23 cellular contexts compared by ENCODE assay signal in the genomic region with DNA sequence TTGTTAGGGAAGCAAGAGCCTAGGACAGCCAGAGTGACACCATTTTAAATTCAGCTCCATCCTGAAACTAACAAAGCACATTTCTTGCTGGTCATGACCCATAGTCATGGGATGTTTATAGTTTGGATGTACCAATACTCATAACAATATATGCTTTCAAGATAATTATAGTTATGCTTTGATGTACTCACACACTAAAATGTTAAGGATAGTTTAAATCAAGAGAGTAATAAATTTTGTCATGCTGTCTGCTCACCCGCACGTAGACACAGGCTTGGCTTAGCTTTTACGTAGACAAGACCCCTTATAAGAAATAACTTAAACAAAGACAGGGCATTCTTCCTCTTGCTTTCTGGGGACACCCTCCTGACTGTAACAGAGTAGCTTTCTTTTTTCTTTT. TPM values are rescaled to one million over a fixed set of nuclear protein-coding genes. Genes with fewer than 3 reads are reported as not detected.
A peak's percentile ranks its signal among the peaks of the same experiment; 100 is the strongest.
DNase-seq lines count a peak whose midpoint lies in the region; ATAC-seq, FAIRE-seq and TF ChIP-seq lines count a peak whose summit lies in the region.
"Had no signal": no experiment of that assay in that cellular context is flagged by ENCODE, and none has a peak within 500 bp of the region (broad histone marks: within the 10 kb centered on the region; RNA-seq: fewer than 3 reads in every experiment).

No MANE protein-coding gene starts in this region.

- peak; percentile 11 for DNase-seq in NCI-H2227 (lab: John Stamatoyannopoulos, UW; ENCODE audit: unreplicated experiment)
- no peak for DNase-seq in K562 (ENCODE audit: extremely low read depth in 1 of 4, low spot score in 3 of 4)
- DNase-seq in mesothelial cell of epicardium (ENCODE audit: low spot score in 2 of 2, unreplicated experiment in 2 of 2), result no peak
- DNase-seq in stimulated activated CD4-positive, alpha-beta T cell treated with anti-CD3 and anti-CD28 coated beads, Interleukin-4, amount 100 ng/mL, for 4 hours, result no peak
- DNase-seq in stimulated activated CD4-positive, alpha-beta T cell treated with anti-CD3 and anti-CD28 coated beads, Interleukin-15, amount 100 ng/mL, for 24 hours, result no peak
- DNase-seq in C1 segment of cervical spinal cord (lab: John Stamatoyannopoulos, UW), result no peak
- DNase-seq: 8988T; ACHN; AML-193; BE2C; Caco-2; CD4-positive, alpha-beta memory T cell; DMS153; DND-41; GOT3; HFFc6 had no signal

- no peaks in the 10 kb centered on the region for H3K36me3 Mint-ChIP-seq in mesothelial cell of epicardium
- H3K36me3 Mint-ChIP-seq: CD4-positive, alpha-beta memory T cell had no signal

- peak overlapping the region; percentile 89 for H3K27ac Mint-ChIP-seq in mesothelial cell of epicardium
- H3K27ac Mint-ChIP-seq: CD4-positive, alpha-beta memory T cell; HFFc6 had no signal

- peaks cover 13 to 15% of the 10 kb centered on the region in 2 experiments; a peak in 4 of 5 replicates for H3K4me1 ChIP-seq in K562 (replicated peaks in 1 of 2; ENCODE audit: control insufficient read depth in 2 of 2, insufficient read depth in 2 of 2, low read length in 2 of 2)
- H3K4me1 ChIP-seq: HAP-1 had no signal

- no peak for TF ChIP-seq EP300 in K562 (IDR thresholded peaks at IDR 0.05; ENCODE audit: low read length)

- H3K27ac ChIP-seq in K562 (ENCODE audit: extremely low read depth, low read depth, low read length), result no peak overlapping the region
- H3K27ac ChIP-seq: A549; BLaER1 treated with 17β-estradiol and CSF1 and Interleukin-3, amounts not matched to agents 10 nM and 100 nM had no signal

- intact Hi-C loops in K562 (cut with micrococcal nuclease), result no loop called here

- no peaks in the 10 kb centered on the region for H3K27me3 ChIP-seq in K562 (ENCODE audit: control insufficient read depth in 2 of 2, insufficient read depth in 2 of 2, low read length in 2 of 2)
- H3K27me3 ChIP-seq: BE2C had no signal

- BruUV-seq in K562 (replicated peaks; lab: Mats Ljungman, UMichigan), result no TSS peak

- H3K4me1 Mint-ChIP-seq in mesothelial cell of epicardium, result peaks cover 46% of the 10 kb centered on the region

- FAIRE-seq in K562 (lab: Jason Lieb, UNC), result no peak
- FAIRE-seq: A549, G401.6, GM12892, H54 had no signal

- H3K4me2 ChIP-seq in K562 (ENCODE audit: insufficient read depth, low read length), result no peak overlapping the region
- H3K4me2 ChIP-seq: A549; BLaER1 treated with 17β-estradiol and CSF1 and Interleukin-3, amounts not matched to agents 10 nM and 100 nM had no signal

- H2AFZ ChIP-seq in K562 (ENCODE audit: low read depth, low read length), result peak overlapping the region; percentile 60; the same call in 1 of the 2 replicates

- no peaks in the 10 kb centered on the region for H3K79me2 ChIP-seq in K562 (ENCODE audit: control insufficient read depth, insufficient read depth, low read length)

- H4K20me1 ChIP-seq in K562 (replicated peaks; ENCODE audit: control insufficient read depth, insufficient read depth, low read length), result no peaks in the 10 kb centered on the region

- no peak overlapping the region for H3K9ac ChIP-seq in K562 (ENCODE audit: insufficient read depth in 1 of 2, low read depth in 2 of 2, low read length in 2 of 2)
- H3K9ac ChIP-seq: BLaER1 treated with 17β-estradiol and CSF1 and Interleukin-3, amounts not matched to agents 10 nM and 100 nM had no signal

- no peak overlapping the region for H3K4me3 ChIP-seq in K562
- H3K4me3 ChIP-seq: A549; BLaER1 treated with 17β-estradiol and CSF1 and Interleukin-3, amounts not matched to agents 10 nM and 100 nM; HAP-1 had no signal

- no peak overlapping the region for H3K4me3 Mint-ChIP-seq in mesothelial cell of epicardium
- H3K4me3 Mint-ChIP-seq: CD4-positive, alpha-beta memory T cell; HFFc6 had no signal

- no peak for TF ChIP-seq POLR2A in K562 (conservative IDR thresholded peaks at IDR 0.05)

- H3K9me3 ChIP-seq in K562 (replicated peaks; ENCODE audit: control insufficient read depth, insufficient read depth, low read depth, low read length), result no peaks in the 10 kb centered on the region
- H3K9me3 ChIP-seq: A549; BE2C; BLaER1 treated with 17β-estradiol and CSF1 and Interleukin-3, amounts not matched to agents 10 nM and 100 nM; Caco-2; HAP-1 had no signal

- ATAC-seq in K562, result no peak
- ATAC-seq in HG03521 (IDR thresholded peaks at IDR 0.05; ENCODE audit: unreplicated experiment), result no peak
- ATAC-seq: A549 had no signal

- CTCF ChIA-PET in K562 (lab: Yijun Ruan, JAX; ENCODE audit: low intra/inter-chr PET ratio), result no interaction called here

- TF ChIP-seq CTCF in K562 (IDR thresholded peaks at IDR 0.05 in 2 of 3, conservative IDR thresholded peaks at IDR 0.05 in 1 of 3; ENCODE audit: insufficient read depth in 2 of 3, low read depth in 1 of 3, low read length in 3 of 3) (no peak), mesothelial cell of epicardium (IDR thresholded peaks at IDR 0.05; ENCODE audit: unreplicated experiment) (no peak)

- in situ Hi-C loops in K562 (cut with MboI), result no loop called here

- H3K9me1 ChIP-seq in K562 (ENCODE audit: control insufficient read depth, insufficient read depth, low read length), result no peaks in the 10 kb centered on the region

- no peaks in the 10 kb centered on the region for H3K9me3 Mint-ChIP-seq in mesothelial cell of epicardium
- H3K9me3 Mint-ChIP-seq: CD4-positive, alpha-beta memory T cell; HFFc6 had no signal

- POLR2A ChIA-PET in K562 (lab: Yijun Ruan, JAX), result interaction anchor here (0.8 to 1.3 kb wide), 5 partner anchors 9 to 18 kb away, joined by 3 to 5 read pairs (median 4); a partner anchor contains a TSS

- no peaks in the 10 kb centered on the region for H3K27me3 Mint-ChIP-seq in mesothelial cell of epicardium (ENCODE audit: low read depth)

- no peak for TF ChIP-seq RAD21 in K562 (CRISPR knock-in tag; conservative IDR thresholded peaks at IDR 0.05 in 1 of 2, IDR thresholded peaks at IDR 0.05 in 1 of 2)

- H3K36me3 ChIP-seq in K562 (ENCODE audit: control insufficient read depth, insufficient read depth, low read length), result no peaks in the 10 kb centered on the region
- H3K36me3 ChIP-seq: BE2C; BLaER1 treated with 17β-estradiol and CSF1 and Interleukin-3, amounts not matched to agents 10 nM and 100 nM; HAP-1 had no signal

- WGBS in K562 (ENCODE audit: insufficient coverage, low coverage, missing lambda C conversion rate), result 63% methylated on average over 3 of the region's 3 CpGs

TF ChIP-seq in K562, 482 proteins besides CTCF, POLR2A, EP300 and RAD21 (continues in another document):
- TF ChIP-seq, protein P1, sequence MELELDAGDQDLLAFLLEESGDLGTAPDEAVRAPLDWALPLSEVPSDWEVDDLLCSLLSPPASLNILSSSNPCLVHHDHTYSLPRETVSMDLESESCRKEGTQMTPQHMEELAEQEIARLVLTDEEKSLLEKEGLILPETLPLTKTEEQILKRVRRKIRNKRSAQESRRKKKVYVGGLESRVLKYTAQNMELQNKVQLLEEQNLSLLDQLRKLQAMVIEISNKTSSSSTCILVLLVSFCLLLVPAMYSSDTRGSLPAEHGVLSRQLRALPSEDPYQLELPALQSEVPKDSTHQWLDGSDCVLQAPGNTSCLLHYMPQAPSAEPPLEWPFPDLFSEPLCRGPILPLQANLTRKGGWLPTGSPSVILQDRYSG (tag; conservative IDR thresholded peaks at IDR 0.05; ENCODE audit: low read depth), result 0 out of 2 replicates have a peak, but pooled peaks have one; percentile 61
- TF ChIP-seq, protein P2, sequence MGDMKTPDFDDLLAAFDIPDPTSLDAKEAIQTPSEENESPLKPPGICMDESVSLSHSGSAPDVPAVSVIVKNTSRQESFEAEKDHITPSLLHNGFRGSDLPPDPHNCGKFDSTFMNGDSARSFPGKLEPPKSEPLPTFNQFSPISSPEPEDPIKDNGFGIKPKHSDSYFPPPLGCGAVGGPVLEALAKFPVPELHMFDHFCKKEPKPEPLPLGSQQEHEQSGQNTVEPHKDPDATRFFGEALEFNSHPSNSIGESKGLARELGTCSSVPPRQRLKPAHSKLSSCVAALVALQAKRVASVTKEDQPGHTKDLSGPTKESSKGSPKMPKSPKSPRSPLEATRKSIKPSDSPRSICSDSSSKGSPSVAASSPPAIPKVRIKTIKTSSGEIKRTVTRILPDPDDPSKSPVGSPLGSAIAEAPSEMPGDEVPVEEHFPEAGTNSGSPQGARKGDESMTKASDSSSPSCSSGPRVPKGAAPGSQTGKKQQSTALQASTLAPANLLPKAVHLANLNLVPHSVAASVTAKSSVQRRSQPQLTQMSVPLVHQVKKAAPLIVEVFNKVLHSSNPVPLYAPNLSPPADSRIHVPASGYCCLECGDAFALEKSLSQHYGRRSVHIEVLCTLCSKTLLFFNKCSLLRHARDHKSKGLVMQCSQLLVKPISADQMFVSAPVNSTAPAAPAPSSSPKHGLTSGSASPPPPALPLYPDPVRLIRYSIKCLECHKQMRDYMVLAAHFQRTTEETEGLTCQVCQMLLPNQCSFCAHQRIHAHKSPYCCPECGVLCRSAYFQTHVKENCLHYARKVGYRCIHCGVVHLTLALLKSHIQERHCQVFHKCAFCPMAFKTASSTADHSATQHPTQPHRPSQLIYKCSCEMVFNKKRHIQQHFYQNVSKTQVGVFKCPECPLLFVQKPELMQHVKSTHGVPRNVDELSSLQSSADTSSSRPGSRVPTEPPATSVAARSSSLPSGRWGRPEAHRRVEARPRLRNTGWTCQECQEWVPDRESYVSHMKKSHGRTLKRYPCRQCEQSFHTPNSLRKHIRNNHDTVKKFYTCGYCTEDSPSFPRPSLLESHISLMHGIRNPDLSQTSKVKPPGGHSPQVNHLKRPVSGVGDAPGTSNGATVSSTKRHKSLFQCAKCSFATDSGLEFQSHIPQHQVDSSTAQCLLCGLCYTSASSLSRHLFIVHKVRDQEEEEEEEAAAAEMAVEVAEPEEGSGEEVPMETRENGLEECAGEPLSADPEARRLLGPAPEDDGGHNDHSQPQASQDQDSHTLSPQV (IDR thresholded peaks at IDR 0.05), result 0 out of 2 replicates have a peak, but pooled peaks have one; percentile 43

RNA-seq across cellular contexts. Expression of a gene that starts 8.9 kb away (rescaled TPM):
- 36.4 and 43.1 TPM in 2 replicates for total RNA-seq in K562 (2011; cell fraction: chromatin; rRNA removed; ENCODE audit: low replicate concordance)
- total RNA-seq in K562 (2011; cell fraction: nucleolus; rRNA removed), result 15.3 and 19.2 TPM in 2 replicates
- total RNA-seq in K562 (2011; cell fraction: nucleoplasm; rRNA removed), result 30.8 and 40.9 TPM in 2 replicates
- total RNA-seq in K562 (2014; rRNA removed), result 9.7 and 14.7 TPM in 2 replicates
- 5.6 and 6.0 TPM in 2 replicates for total RNA-seq in K562 (2014; rRNA removed; fragmentation: Illumina TruSeq; extraction: Trizol)
- 4.4 and 4.6 TPM in 2 replicates for total RNA-seq in K562 (2015; rRNA removed; fragmentation: Illumina TruSeq; extraction: Trizol)
- total RNA-seq in K562 (2021), result 32.5 and 35.1 TPM in 2 replicates
- polyA plus RNA-seq in K562 (2011; rRNA removed), result 11.1 and 15.9 TPM in 2 replicates
- polyA plus RNA-seq in K562 (2011; cell fraction: cytosol; rRNA removed), result 9.6 and 10.4 TPM in 2 replicates
- polyA plus RNA-seq in K562 (2011; cell fraction: nucleus; rRNA removed), result 19.9 and 22.9 TPM in 2 replicates
- 24.2 and 28.8 TPM in 2 replicates for polyA plus RNA-seq in K562 (2012)
- polyA plus RNA-seq in K562 (2014; fragmentation: Illumina TruSeq; extraction: Trizol), result 20.2 and 23.8 TPM in 2 replicates
- polyA plus RNA-seq in K562 (2014; fragmentation: Nextera tagmentation; extraction: Ambion mirVana), result 1 to 10 TPM; 6.2 to 8.1 TPM
- polyA plus RNA-seq in K562 (2014; rRNA removed), result 10.9 and 12.7 TPM in 2 replicates
- polyA minus RNA-seq in K562 (2011; rRNA and poly(A)+ RNA removed), result 9.1 and 12.1 TPM in 2 replicates
- polyA minus RNA-seq in K562 (2011; cell fraction: cytosol; rRNA and poly(A)+ RNA removed), result 15.6 and 23.9 TPM in 2 replicates
- polyA minus RNA-seq in K562 (2011; cell fraction: nucleus; rRNA and poly(A)+ RNA removed), result 7.0 and 13.6 TPM in 2 replicates
- total RNA-seq in mesothelial cell of epicardium, result 94.9 to 112 TPM (median 105 TPM) in 3 replicates
